14 cellular contexts compared by ENCODE assay signal in the genomic region with DNA sequence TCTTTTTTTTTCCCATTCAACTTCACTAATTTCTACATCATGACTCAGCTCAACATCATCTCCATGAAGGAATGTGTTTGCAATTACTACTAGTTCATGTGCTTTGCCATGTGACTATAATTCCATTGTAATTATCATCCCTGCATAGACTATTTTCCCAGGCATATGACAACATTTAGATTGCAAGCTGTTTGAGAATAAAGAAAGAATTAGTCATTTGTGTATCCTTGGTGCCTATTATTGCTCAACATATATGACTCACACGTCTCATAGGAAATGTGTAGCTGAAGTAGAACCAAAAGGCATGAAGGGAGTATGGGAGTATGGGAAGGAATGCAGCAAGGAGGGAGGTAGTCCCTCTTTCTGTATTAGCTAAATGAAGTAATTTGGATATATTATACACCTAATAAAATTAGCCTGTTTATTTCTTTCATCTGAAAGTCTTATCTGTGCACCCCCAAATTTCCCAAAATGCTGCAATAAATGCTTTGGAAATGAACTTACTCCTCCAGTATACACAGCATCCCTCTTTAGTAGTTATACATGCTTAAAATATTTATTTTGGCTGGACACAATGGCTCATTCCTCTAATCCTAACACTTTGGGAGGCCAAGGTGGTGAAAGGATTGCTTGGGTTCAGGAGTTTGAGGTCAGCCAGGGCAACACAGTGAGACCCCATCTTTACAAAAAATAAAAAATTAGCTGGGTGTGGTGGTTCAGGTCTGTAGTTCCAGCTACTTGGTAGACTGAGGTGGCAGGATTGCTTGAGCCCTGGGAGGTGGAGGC.
A peak's percentile ranks its signal among the peaks of the same experiment; 100 is the strongest.
DNase-seq lines count a peak whose midpoint lies in the region; ATAC-seq and TF ChIP-seq lines count a peak whose summit lies in the region.
"Had no signal": no experiment of that assay in that cellular context is flagged by ENCODE, and none has a peak within 500 bp of the region (broad histone marks: within the 10 kb centered on the region; RNA-seq: fewer than 3 reads in every experiment).

No MANE protein-coding gene starts in this region.

- no peak overlapping the region for H3K23ac ChIP-seq in mesenchymal stem cell (ENCODE audit: low read length in 2 of 2)

- H3K4ac ChIP-seq in mesenchymal stem cell (ENCODE audit: low read depth in 1 of 2, low read length in 2 of 2), result peak overlapping the region; percentile 61 to 64

- DNase-seq in COLO829 (ENCODE audit: low spot score) (peak; percentile 58), M059J (ENCODE audit: low read depth) (peak; percentile 96), mammary epithelial cell (peak; percentile 97), mesenchymal stem cell (peak; percentile 99), NCI-H146 treated with DMSO at 0.1 percent for 48 hours (lab: John Stamatoyannopoulos, UW; ENCODE audit: unreplicated experiment) (no peak), psoas muscle (no peak)
- DNase-seq: activated CD8-positive, alpha-beta T cell treated with anti-CD3 and anti-CD28 coated beads for 36 hours; activated naive CD8-positive, alpha-beta T cell treated with anti-CD3 and anti-CD28 coated beads, Interleukin-2, amount 50 U/mL, for 24 hours; DMS153; naive B cell; Peyer's patch had no signal

- ATAC-seq in GM21717 (IDR thresholded peaks at IDR 0.05; ENCODE audit: unreplicated experiment), result no peak
- ATAC-seq in psoas muscle, result no peak
- ATAC-seq in HG02870 (IDR thresholded peaks at IDR 0.05; ENCODE audit: unreplicated experiment), result no peak
- ATAC-seq: activated CD8-positive, alpha-beta T cell treated with anti-CD3 and anti-CD28 coated beads for 36 hours; activated naive CD8-positive, alpha-beta T cell treated with anti-CD3 and anti-CD28 coated beads, Interleukin-2, amount 50 U/mL, for 24 hours had no signal

- BruUV-seq in mammary epithelial cell (replicated peaks; lab: Mats Ljungman, UMichigan), result no TSS peak

- no peak overlapping the region for H3K9ac ChIP-seq in mammary epithelial cell (ENCODE audit: insufficient read depth, low read length)
- peak overlapping the region; percentile 76 for H3K9ac ChIP-seq in mesenchymal stem cell (ENCODE audit: low read length)
- H3K9ac ChIP-seq: KMS-11 had no signal

- no peaks in the 10 kb centered on the region for H4K20me1 ChIP-seq in mammary epithelial cell (ENCODE audit: insufficient read depth, low read length)

- 0% methylated on average over 1 of the region's 1 CpG for WGBS in mammary epithelial cell (ENCODE audit: low coverage, missing lambda C conversion rate)
- WGBS in mesenchymal stem cell, result no CpG with 5 or more reads among the region's 1 CpG
- 32 to 58% (median 40%) methylated on average over 1 of the region's 1 CpG for WGBS in psoas muscle, 3 donors

- H3K9me3 ChIP-seq in mammary epithelial cell (replicated peaks; ENCODE audit: insufficient read depth, low read length), result no peaks in the 10 kb centered on the region
- H3K9me3 ChIP-seq in mesenchymal stem cell (ENCODE audit: control insufficient read depth, low read length), result peaks cover 24% of the 10 kb centered on the region
- H3K9me3 ChIP-seq in psoas muscle, result no peaks in the 10 kb centered on the region
- H3K9me3 ChIP-seq: Peyer's patch had no signal

- H3K4me3 ChIP-seq in mammary epithelial cell (replicated peaks in 1 of 3; ENCODE audit: insufficient read depth in 1 of 3, low read depth in 2 of 3, low read length in 3 of 3), result no peak overlapping the region
- H3K4me3 ChIP-seq in mesenchymal stem cell (ENCODE audit: insufficient read depth in 1 of 2, low read depth in 1 of 2, low read length in 2 of 2), result peak overlapping the region in 1 of 2 experiments; percentile 29
- no peak overlapping the region for H3K4me3 ChIP-seq in psoas muscle
- H3K4me3 ChIP-seq: Peyer's patch had no signal

- H4K8ac ChIP-seq in mesenchymal stem cell (ENCODE audit: low read length), result peak overlapping the region; percentile 40

- peak overlapping the region in 1 of 2 experiments; percentile 28 for H3K18ac ChIP-seq in mesenchymal stem cell (ENCODE audit: low read depth in 1 of 2, low read length in 2 of 2)

- H3K36me3 ChIP-seq in mammary epithelial cell (ENCODE audit: insufficient read depth, low read length) (no peaks in the 10 kb centered on the region), mesenchymal stem cell (ENCODE audit: control insufficient read depth in 1 of 2, insufficient read depth in 2 of 2, low read depth in 1 of 2, low read length in 2 of 2) (no peaks in the 10 kb centered on the region), psoas muscle (ENCODE audit: insufficient read depth in 1 of 2, low read depth in 1 of 2) (no peaks in the 10 kb centered on the region)
- H3K36me3 ChIP-seq: Peyer's patch had no signal

- no peak overlapping the region for H3K14ac ChIP-seq in mesenchymal stem cell (ENCODE audit: low read length in 2 of 2)

- peak overlapping the region; percentile 50 for H2BK120ac ChIP-seq in mesenchymal stem cell (ENCODE audit: low read depth, low read length)

- CTCF ChIA-PET in mammary epithelial cell (lab: Charles Lee; ENCODE audit: low non-redundant PET), result interaction anchor here (0.5 to 0.6 kb wide), 2 partner anchors 380 to 1345 kb away, joined by 5 to 7 read pairs; partner anchors contain the start of gene FUBP1

- H3K27ac ChIP-seq in mammary epithelial cell (ENCODE audit: insufficient read depth, low read depth, low read length) (peak overlapping the region; percentile 56), mesenchymal stem cell (ENCODE audit: low read length, poor library complexity, severe bottlenecking) (peak overlapping the region; percentile 4), psoas muscle (no peak overlapping the region)
- H3K27ac ChIP-seq: KMS-11, Peyer's patch had no signal

- intact Hi-C loops in mammary epithelial cell (cut with micrococcal nuclease) (loop anchor here (2.0 kb wide), 1 partner anchor 65 kb away; no protein-coding TSS in a partner anchor), psoas muscle (cut with DNase I) (loop anchor here in 1 of 2 donors (2.0 kb wide), 1 partner anchor 43 kb away; no protein-coding TSS in a partner anchor)

- H3K4me1 ChIP-seq in mammary epithelial cell (ENCODE audit: insufficient read depth, low read length) (peaks cover 12% of the 10 kb centered on the region), mesenchymal stem cell (ENCODE audit: control insufficient read depth, insufficient read depth, low read depth, low read length) (no peaks in the 10 kb centered on the region), psoas muscle (no peaks in the 10 kb centered on the region)
- H3K4me1 ChIP-seq: Peyer's patch had no signal

- no peak overlapping the region for H2AK5ac ChIP-seq in mesenchymal stem cell (ENCODE audit: low read length, severe bottlenecking)

- no peaks in the 10 kb centered on the region for H3K79me1 ChIP-seq in mesenchymal stem cell (replicated peaks; ENCODE audit: low read length, poor library complexity, severe bottlenecking)

- H3K79me2 ChIP-seq in mammary epithelial cell (ENCODE audit: insufficient read depth, low read length), result no peaks in the 10 kb centered on the region

- in situ Hi-C loops in mammary epithelial cell (cut with MboI; ENCODE audit: low sequenced_read_pairs in 2 of 2), result no loop called here

- TF ChIP-seq CTCF in mammary epithelial cell (conservative IDR thresholded peaks at IDR 0.05 in 1 of 2, IDR thresholded peaks at IDR 0.05 in 1 of 2; ENCODE audit: extremely low read depth in 1 of 2, insufficient read depth in 1 of 2, low read depth in 1 of 2, low read length in 2 of 2) (no peak), psoas muscle (IDR thresholded peaks at IDR 0.05) (no peak)

- H3K27me3 ChIP-seq in mammary epithelial cell (ENCODE audit: insufficient read depth, low read length) (no peaks in the 10 kb centered on the region), mesenchymal stem cell (ENCODE audit: control insufficient read depth in 1 of 2, insufficient read depth in 1 of 2, low read length in 2 of 2) (no peaks in the 10 kb centered on the region), psoas muscle (ENCODE audit: insufficient read depth in 3 of 3, low read length in 2 of 3) (no peaks in the 10 kb centered on the region)
- H3K27me3 ChIP-seq: Peyer's patch had no signal

- no peak overlapping the region for H4K91ac ChIP-seq in mesenchymal stem cell (ENCODE audit: low read length)

- H3K4me2 ChIP-seq in mammary epithelial cell (ENCODE audit: insufficient read depth, low read depth, low read length) (peak overlapping the region; percentile 65), mesenchymal stem cell (ENCODE audit: low read length, poor library complexity, severe bottlenecking) (no peak overlapping the region)
- H3K4me2 ChIP-seq: KMS-11 had no signal

- H2BK15ac ChIP-seq in mesenchymal stem cell (ENCODE audit: low read depth, poor library complexity, severe bottlenecking), result no peak overlapping the region

- no peak overlapping the region for H2BK5ac ChIP-seq in mesenchymal stem cell (ENCODE audit: low read depth, low read length, poor library complexity, severe bottlenecking)

- H2AFZ ChIP-seq in mammary epithelial cell (ENCODE audit: low read depth, low read length) (peak overlapping the region; percentile 50), mesenchymal stem cell (ENCODE audit: low read depth, low read length) (no peak overlapping the region)

- peak overlapping the region; percentile 79 to 82 for H2BK12ac ChIP-seq in mesenchymal stem cell (ENCODE audit: low read length in 2 of 2)

- dilution Hi-C loops in mammary epithelial cell (cut with HindIII; ENCODE audit: low sequenced_read_pairs), result no loop called here

Comparison
In these comparisons a context has a peak if more than half of its experiments do, and no peak if none do; other contexts are left out.
1. DNase-seq: peak in COLO829 (single experiment), M059J (single experiment), mammary epithelial cell (single experiment) and mesenchymal stem cell (single experiment); none in NCI-H146 treated with DMSO at 0.1 percent for 48 hours (single experiment) and psoas muscle (0 of 2).